ENCODE assay signal across 11 cellular contexts in the genomic region with DNA sequence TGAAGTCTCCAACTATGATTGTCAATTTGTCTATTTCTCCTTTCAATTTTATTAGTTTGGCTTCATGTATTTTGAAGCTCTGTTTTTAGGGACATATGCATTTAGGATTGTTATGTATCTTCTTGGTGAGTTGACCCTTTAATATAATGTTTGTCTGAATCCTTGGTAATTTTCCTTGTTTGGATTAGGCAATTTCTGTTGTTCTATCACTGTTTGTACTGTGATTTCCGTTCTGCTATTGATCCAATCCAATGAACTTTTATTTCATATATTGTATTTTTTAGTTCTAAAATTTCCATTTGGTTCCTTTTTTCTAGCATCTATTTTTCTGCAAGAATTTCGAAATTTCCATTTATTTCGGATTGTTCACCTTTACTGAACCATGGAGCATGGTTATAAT.
"Had no signal": no experiment of that assay in that cellular context is flagged by ENCODE, and none has a peak within 500 bp of the region (broad histone marks: within the 10 kb centered on the region; RNA-seq: fewer than 3 reads in every experiment).

No MANE protein-coding gene starts in this region.

- DNase-seq: GM23248, GOT3, H7, H9, HCEC 1CT, HFFc6 had no signal

- H3K4me3 Mint-ChIP-seq: GM23338, H9, HFFc6 had no signal

- H3K4me3 ChIP-seq: GM23248, GM23338, HAP-1 had no signal

- ATAC-seq: GM23338, HCT116 had no signal

- H3K27ac Mint-ChIP-seq: GM23338, H9, HFFc6 had no signal

- H3K9me3 Mint-ChIP-seq: GM23338, H9, HFFc6 had no signal

- FAIRE-seq: H1, H54 had no signal

- H3K27ac ChIP-seq: GM23248 had no signal

- H3K9ac ChIP-seq: GM23248 had no signal

- H3K4me2 ChIP-seq: GM23338 had no signal

- H2AFZ ChIP-seq: GM23248, GM23338 had no signal

- H3K36me3 ChIP-seq: HAP-1 had no signal
